8 cellular contexts compared by ENCODE assay signal in genomic region chr5:14628346-14628745, GRCh38. TPM values are rescaled to one million over a fixed set of nuclear protein-coding genes. Genes with fewer than 3 reads are reported as not detected.
DNase-seq lines count a peak whose midpoint lies in the region; ATAC-seq and TF ChIP-seq lines count a peak whose summit lies in the region.

No MANE protein-coding gene starts in this region.

- no peak overlapping the region for H3K4me2 ChIP-seq in DND-41 (ENCODE audit: insufficient read depth, low read length)

- peaks cover 2% of the 10 kb centered on the region for H3K27me3 Mint-ChIP-seq in activated CD8-positive, alpha-beta memory T cell treated with anti-CD3 and anti-CD28 coated beads, Interleukin-2, amount 10 ng/mL, durations not matched to agents 7 days and 5 days

- H4K20me1 ChIP-seq in DND-41 (ENCODE audit: insufficient read depth, low read length), result no peaks in the 10 kb centered on the region

- CTCF ChIA-PET in activated CD8-positive, alpha-beta memory T cell treated with anti-CD3 and anti-CD28 coated beads, Interleukin-2, amount 10 ng/mL, durations not matched to agents 7 days and 5 days (lab: Charles Lee), result interaction anchor here (1.2 to 1.3 kb wide), 2 partner anchors 28 to 35 kb away, joined by 3 read pairs; no protein-coding TSS in a partner anchor

- no peaks in the 10 kb centered on the region for H3K4me1 Mint-ChIP-seq in activated CD8-positive, alpha-beta memory T cell treated with anti-CD3 and anti-CD28 coated beads, Interleukin-2, amount 10 ng/mL, durations not matched to agents 7 days and 5 days

- H3K36me3 Mint-ChIP-seq in activated CD8-positive, alpha-beta memory T cell treated with anti-CD3 and anti-CD28 coated beads, Interleukin-2, amount 10 ng/mL, durations not matched to agents 7 days and 5 days, result peaks cover 1% of the 10 kb centered on the region

- H3K36me3 ChIP-seq in DND-41 (ENCODE audit: insufficient read depth, low read length) (no peaks in the 10 kb centered on the region), MG63 (no peaks in the 10 kb centered on the region)

- H3K27me3 ChIP-seq in DND-41 (ENCODE audit: insufficient read depth, low read length, poor library complexity) (no peaks in the 10 kb centered on the region), MG63 (peaks cover 31% of the 10 kb centered on the region)

- H3K9me3 Mint-ChIP-seq in activated CD8-positive, alpha-beta memory T cell treated with anti-CD3 and anti-CD28 coated beads, Interleukin-2, amount 10 ng/mL, durations not matched to agents 7 days and 5 days (ENCODE audit: low read depth), result no peaks in the 10 kb centered on the region

- H3K4me3 ChIP-seq in DND-41 (ENCODE audit: low read depth in 1 of 2, low read length in 2 of 2) (no peak overlapping the region), MG63 (no peak overlapping the region), foreskin fibroblast (ENCODE audit: low read depth in 1 of 2, low read length in 2 of 2) (no peak overlapping the region)

- H3K9ac ChIP-seq in DND-41 (ENCODE audit: low read depth, low read length), result no peak overlapping the region

- DNase-seq in DND-41 (peak; percentile 73), MG63 (peak; percentile 39), foreskin fibroblast (peak; percentile 43 to 78), NCI-H2107 treated with DMSO at 0.1 percent for 48 hours (lab: John Stamatoyannopoulos, UW; ENCODE audit: unreplicated experiment) (no peak)
- peak; percentile 76 for DNase-seq in activated CD8-positive, alpha-beta memory T cell treated with anti-CD3 and anti-CD28 coated beads, Interleukin-2, amount 10 ng/mL, durations not matched to agents 7 days and 5 days
- DNase-seq in stimulated activated CD4-positive, alpha-beta T cell treated with anti-CD3 and anti-CD28 coated beads, Interleukin-2, amount 100 ng/mL, for 48 hours, result peak; percentile 45 to 47

- TF ChIP-seq CTCF in DND-41 (IDR thresholded peaks at IDR 0.05; ENCODE audit: borderline replicate concordance, extremely low read depth, low read length, poor library complexity, severe bottlenecking) (no peak), foreskin fibroblast (IDR thresholded peaks at IDR 0.05; ENCODE audit: low read depth, low read length) (no peak)

- H2AFZ ChIP-seq in DND-41 (ENCODE audit: low read depth, low read length), result no peak overlapping the region

- H3K27ac ChIP-seq in DND-41 (ENCODE audit: low read length), result no peak overlapping the region

- no peak overlapping the region for H3K4me3 Mint-ChIP-seq in activated CD8-positive, alpha-beta memory T cell treated with anti-CD3 and anti-CD28 coated beads, Interleukin-2, amount 10 ng/mL, durations not matched to agents 7 days and 5 days

- H3K27ac Mint-ChIP-seq in activated CD8-positive, alpha-beta memory T cell treated with anti-CD3 and anti-CD28 coated beads, Interleukin-2, amount 10 ng/mL, durations not matched to agents 7 days and 5 days, result no peak overlapping the region

- no peaks in the 10 kb centered on the region for H3K9me3 ChIP-seq in DND-41 (ENCODE audit: insufficient read depth, low read length, severe bottlenecking)
- H3K9me3 ChIP-seq in MG63, result no peaks in the 10 kb centered on the region

- no peaks in the 10 kb centered on the region for H3K79me2 ChIP-seq in DND-41 (ENCODE audit: insufficient read depth, low read length)

- ATAC-seq in DND-41 (ENCODE audit: insufficient read depth, low read depth) (peak; percentile 93), HG02571 (IDR thresholded peaks at IDR 0.05; ENCODE audit: unreplicated experiment) (no peak), GM21360 (IDR thresholded peaks at IDR 0.05; ENCODE audit: unreplicated experiment) (no peak)
- peak; percentile 49 for ATAC-seq in activated CD8-positive, alpha-beta memory T cell treated with anti-CD3 and anti-CD28 coated beads, Interleukin-2, amount 10 ng/mL, durations not matched to agents 7 days and 5 days

- H3K4me1 ChIP-seq in DND-41 (ENCODE audit: insufficient read depth, low read length), result no peaks in the 10 kb centered on the region

RNA-seq across cellular contexts. Expression of gene OTULIN, which starts 36.2 kb away (rescaled TPM):
- total RNA-seq in MG63 (2014; rRNA removed; shearing (Covaris generic); ENCODE audit: low replicate concordance), result 19.1 and 71.5 TPM in 2 replicates
- total RNA-seq in activated CD8-positive, alpha-beta memory T cell treated with anti-CD3 and anti-CD28 coated beads, Interleukin-2, amount 10 ng/mL, durations not matched to agents 7 days and 5 days, result 100 to 1,000 TPM in 1 of 2 experiments, 10 to 100 TPM in 1; 87.8 to 123 TPM

RNA-seq across cellular contexts. Expression of gene OTULINL, which starts 46.8 kb away (rescaled TPM):
- 0.63 TPM in 1 of 2 replicates, not detected in the other for total RNA-seq in MG63 (2014; rRNA removed; shearing (Covaris generic); ENCODE audit: low replicate concordance)
- total RNA-seq in activated CD8-positive, alpha-beta memory T cell treated with anti-CD3 and anti-CD28 coated beads, Interleukin-2, amount 10 ng/mL, durations not matched to agents 7 days and 5 days, result 10 to 100 TPM; 46.7 to 61.5 TPM

Comparison
In these comparisons a context has a peak if more than half of its experiments do, and no peak if none do; other contexts are left out.
1. ATAC-seq: peak in DND-41 (single experiment) and activated CD8-positive, alpha-beta memory T cell treated with anti-CD3 and anti-CD28 coated beads, Interleukin-2, amount 10 ng/mL, durations not matched to agents 7 days and 5 days (single experiment); none in HG02571 (single experiment) and GM21360 (single experiment).
2. RNA of gene OTULINL, which starts 46.8 kb away (total RNA-seq): 46.7 to 61.5 TPM in activated CD8-positive, alpha-beta memory T cell treated with anti-CD3 and anti-CD28 coated beads, Interleukin-2, amount 10 ng/mL, durations not matched to agents 7 days and 5 days; 0.63 TPM in MG63; every median in the first group is over 10 times any median in the second.